1 cellular context compared by ENCODE assay signal in genomic region chr16:66973716-66974115, GRCh38.
TF ChIP-seq lines count a peak whose summit lies in the region.

No MANE protein-coding gene starts in this region.

TF ChIP-seq in H1, 55 proteins besides CTCF, POLR2A, EP300 and RAD21:
- TF ChIP-seq SP1 (IDR thresholded peaks at IDR 0.05; ENCODE audit: low read depth, low read length) (no peak), KDM5A (IDR thresholded peaks at IDR 0.05; ENCODE audit: low read length) (no peak), TCF12 (IDR thresholded peaks at IDR 0.05; ENCODE audit: low read depth, low read length) (no peak), RBBP5 (IDR thresholded peaks at IDR 0.05; ENCODE audit: borderline replicate concordance, low read depth, low read length) (no peak), HDAC6 (IDR thresholded peaks at IDR 0.05; ENCODE audit: low read depth, low read length) (no peak), EZH2 (IDR thresholded peaks at IDR 0.05; ENCODE audit: low read depth, low read length, severe bottlenecking) (no peak), SRF (IDR thresholded peaks at IDR 0.05; ENCODE audit: low read depth, low read length) (no peak), KDM4A (IDR thresholded peaks at IDR 0.05; ENCODE audit: low read depth, low read length, severe bottlenecking) (no peak), NRF1 (IDR thresholded peaks at IDR 0.05; ENCODE audit: low read depth, low read length) (no peak), KDM1A (IDR thresholded peaks at IDR 0.05; ENCODE audit: borderline replicate concordance, low read length) (no peak), GABPA (IDR thresholded peaks at IDR 0.05; ENCODE audit: borderline replicate concordance, insufficient read depth, low read length) (no peak), MAFK (IDR thresholded peaks at IDR 0.05; ENCODE audit: low read depth, low read length) (no peak), CHD7 (IDR thresholded peaks at IDR 0.05; ENCODE audit: insufficient replicate concordance, low read length) (no peak), RXRA (IDR thresholded peaks at IDR 0.05; ENCODE audit: insufficient read depth, low read depth, low read length) (no peak), ATF3 (IDR thresholded peaks at IDR 0.05; ENCODE audit: insufficient read depth, low read depth, low read length) (no peak), SIN3A (conservative IDR thresholded peaks at IDR 0.05 in 1 of 2, IDR thresholded peaks at IDR 0.05 in 1 of 2; ENCODE audit: low read depth in 1 of 2, low read length in 2 of 2) (no peak), BRCA1 (IDR thresholded peaks at IDR 0.05; ENCODE audit: low read depth, low read length) (no peak), RNF2 (IDR thresholded peaks at IDR 0.05; ENCODE audit: borderline replicate concordance, low read depth, low read length, missing control alignments, poor library complexity, severe bottlenecking) (no peak)
- TF ChIP-seq, protein P1, sequence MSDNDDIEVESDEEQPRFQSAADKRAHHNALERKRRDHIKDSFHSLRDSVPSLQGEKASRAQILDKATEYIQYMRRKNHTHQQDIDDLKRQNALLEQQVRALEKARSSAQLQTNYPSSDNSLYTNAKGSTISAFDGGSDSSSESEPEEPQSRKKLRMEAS (IDR thresholded peaks at IDR 0.05): no peak
TF ChIP-seq in H1: peak in this region for 0.
